In the genomic region with DNA sequence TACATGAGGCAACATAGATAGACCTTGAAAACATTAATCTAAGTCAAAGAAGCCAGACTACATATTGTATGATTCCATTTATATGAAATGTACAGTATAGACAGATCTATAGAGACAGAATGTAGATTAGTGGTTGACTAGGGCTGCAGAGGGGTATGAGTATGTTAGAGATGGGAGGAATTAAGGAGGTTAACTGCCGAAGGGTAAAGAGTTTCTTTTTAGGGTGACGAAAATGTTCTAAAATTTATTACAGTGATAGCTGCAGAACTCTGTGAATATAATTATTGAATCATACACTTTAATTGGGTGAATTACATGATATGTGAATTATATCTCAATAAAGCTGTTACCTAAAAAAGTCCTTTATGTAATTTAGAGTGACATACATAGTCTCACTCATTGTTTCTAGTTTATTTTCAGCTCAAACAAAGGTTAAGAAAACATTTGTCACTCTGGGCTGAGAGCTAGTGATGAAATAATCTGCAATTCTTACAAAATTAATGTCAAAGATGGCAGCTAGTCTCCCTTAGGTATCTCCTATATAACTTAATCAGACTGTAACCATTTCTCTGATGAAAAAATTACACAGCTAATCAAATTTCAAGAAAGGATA, we compare ENCODE assay signal across 18 cellular contexts.
A peak's percentile ranks its signal among the peaks of the same experiment; 100 is the strongest.
DNase-seq lines count a peak whose midpoint lies in the region; ATAC-seq, FAIRE-seq and TF ChIP-seq lines count a peak whose summit lies in the region.
"Had no signal": no experiment of that assay in that cellular context is flagged by ENCODE, and none has a peak within 500 bp of the region (broad histone marks: within the 10 kb centered on the region; RNA-seq: fewer than 3 reads in every experiment).

No MANE protein-coding gene starts in this region.

- ATAC-seq in A549 = peak in 1 of 2 experiments; percentile 50; a peak in 1 of 6 replicates
- no peak for ATAC-seq in T-helper 17 cell
- ATAC-seq in HG03025 (IDR thresholded peaks at IDR 0.05; ENCODE audit: low FRiP score, unreplicated experiment) = no peak
- ATAC-seq: foreskin keratinocyte, sciatic nerve had no signal

- H3K4me1 ChIP-seq in A549 = peaks cover 12% of the 10 kb centered on the region; the same call in 2 of the 3 replicates
- H3K4me1 ChIP-seq: suprapubic skin had no signal

- TF ChIP-seq POLR2A in A549 (IDR thresholded peaks at IDR 0.05; ENCODE audit: low read length) = no peak

- no peaks in the 10 kb centered on the region for H3K27me3 Mint-ChIP-seq in T-helper 17 cell

- peak; percentile 85 for FAIRE-seq in A549 (lab: Jason Lieb, UNC)

- H3K4me2 ChIP-seq in A549 = peak overlapping the region; percentile 29; the same call in 2 of the 3 replicates

- CTCF ChIA-PET in A549 (lab: Yijun Ruan, JAX) (no interaction called here), RWPE1 (lab: Yijun Ruan, JAX) (no interaction called here)

- no peak for TF ChIP-seq EP300 in A549 (IDR thresholded peaks at IDR 0.05)

- no peak for TF ChIP-seq RAD21 in A549 (conservative IDR thresholded peaks at IDR 0.05 in 1 of 2, IDR thresholded peaks at IDR 0.05 in 1 of 2)

- peak overlapping the region; percentile 80 for H3K27ac Mint-ChIP-seq in T-helper 17 cell
- H3K27ac Mint-ChIP-seq: HFFc6 had no signal

- H3K4me3 ChIP-seq in A549 = no peak overlapping the region
- H3K4me3 ChIP-seq in fibroblast of mammary gland (ENCODE audit: control insufficient read depth, low read depth, low read length) = no peak overlapping the region
- H3K4me3 ChIP-seq: suprapubic skin had no signal

- H3K9me3 ChIP-seq in A549 = no peaks in the 10 kb centered on the region
- no peaks in the 10 kb centered on the region for H3K9me3 ChIP-seq in T-helper 17 cell (ENCODE audit: control insufficient read depth, low read length, poor library complexity, severe bottlenecking)
- H3K9me3 ChIP-seq: Caco-2, suprapubic skin had no signal

- DNase-seq in A549 (ENCODE audit: low read depth in 1 of 2, low spot score in 1 of 2) (peak in 1 of 2 experiments; percentile 10), HCEC 1CT (peak; percentile 18), T-helper 17 cell (no peak), fibroblast of mammary gland (ENCODE audit: low read depth) (peak; percentile 43), NCI-H446 treated with DMSO at 0.1 percent for 48 hours (lab: John Stamatoyannopoulos, UW) (no peak), NCI-H524 (lab: John Stamatoyannopoulos, UW) (no peak), RWPE1 (ENCODE audit: low spot score) (no peak)
- DNase-seq: activated CD4-positive, CD25-positive, alpha-beta regulatory T cell treated with anti-CD3 and anti-CD28 coated beads, Interleukin-2, amount 50 U/mL, for 72 hours; Caco-2; foreskin keratinocyte; HFFc6; NCI-H1105; NCI-H2171 treated with DMSO at 0.1 percent for 48 hours; SHP77 treated with DMSO at 0.1 percent for 48 hours; stimulated activated CD4-positive, alpha-beta T cell treated with anti-CD3 and anti-CD28 coated beads, Interleukin-2, amount 100 ng/mL, for 24 hours had no signal

- H3K27ac ChIP-seq in A549 = peak overlapping the region; percentile 36 to 46; a peak in 3 of 6 replicates
- no peak overlapping the region for H3K27ac ChIP-seq in RWPE1
- H3K27ac ChIP-seq: foreskin keratinocyte, suprapubic skin had no signal

- H3K4me1 Mint-ChIP-seq in T-helper 17 cell = peaks cover 8% of the 10 kb centered on the region

- no peak overlapping the region for H3K4me3 Mint-ChIP-seq in T-helper 17 cell
- H3K4me3 Mint-ChIP-seq: HFFc6 had no signal

- POLR2A ChIA-PET in A549 (lab: Yijun Ruan, JAX) (no interaction called here), RWPE1 (lab: Yijun Ruan, JAX; ENCODE audit: low non-redundant PET) (no interaction called here)

- H3K36me3 Mint-ChIP-seq in T-helper 17 cell (ENCODE audit: low read depth) = peaks cover 4% of the 10 kb centered on the region

- WGBS in A549 (ENCODE audit: missing lambda C conversion rate) = 88% methylated on average over 2 of the region's 2 CpGs

- no peak for TF ChIP-seq CTCF in A549 (IDR thresholded peaks at IDR 0.05)
- TF ChIP-seq CTCF in fibroblast of mammary gland (conservative IDR thresholded peaks at IDR 0.05; ENCODE audit: control insufficient read depth, insufficient read depth, low read depth, low read length) = no peak
- TF ChIP-seq CTCF in RWPE1 (conservative IDR thresholded peaks at IDR 0.05; ENCODE audit: low read depth) = no peak

TF ChIP-seq in A549, 52 proteins besides CTCF, POLR2A, EP300 and RAD21:
- TF ChIP-seq SREBF2 (IDR thresholded peaks at IDR 0.05) (no peak), CEBPB (IDR thresholded peaks at IDR 0.05) (peak in 1 of 2 experiments; percentile 69; a peak in 1 of 4 replicates), ZC3H11A (IDR thresholded peaks at IDR 0.05) (no peak)
- TF ChIP-seq, protein P1, sequence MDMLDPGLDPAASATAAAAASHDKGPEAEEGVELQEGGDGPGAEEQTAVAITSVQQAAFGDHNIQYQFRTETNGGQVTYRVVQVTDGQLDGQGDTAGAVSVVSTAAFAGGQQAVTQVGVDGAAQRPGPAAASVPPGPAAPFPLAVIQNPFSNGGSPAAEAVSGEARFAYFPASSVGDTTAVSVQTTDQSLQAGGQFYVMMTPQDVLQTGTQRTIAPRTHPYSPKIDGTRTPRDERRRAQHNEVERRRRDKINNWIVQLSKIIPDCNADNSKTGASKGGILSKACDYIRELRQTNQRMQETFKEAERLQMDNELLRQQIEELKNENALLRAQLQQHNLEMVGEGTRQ (IDR thresholded peaks at IDR 0.05) = no peak

Comparison
In these comparisons a context has a peak if more than half of its experiments do, and no peak if none do; other contexts are left out.
1. DNase-seq: peak in HCEC 1CT (single experiment) and fibroblast of mammary gland (single experiment); none in T-helper 17 cell (0 of 3), NCI-H446 treated with DMSO at 0.1 percent for 48 hours (single experiment), NCI-H524 (0 of 2) and RWPE1 (single experiment).